In the genomic region with DNA sequence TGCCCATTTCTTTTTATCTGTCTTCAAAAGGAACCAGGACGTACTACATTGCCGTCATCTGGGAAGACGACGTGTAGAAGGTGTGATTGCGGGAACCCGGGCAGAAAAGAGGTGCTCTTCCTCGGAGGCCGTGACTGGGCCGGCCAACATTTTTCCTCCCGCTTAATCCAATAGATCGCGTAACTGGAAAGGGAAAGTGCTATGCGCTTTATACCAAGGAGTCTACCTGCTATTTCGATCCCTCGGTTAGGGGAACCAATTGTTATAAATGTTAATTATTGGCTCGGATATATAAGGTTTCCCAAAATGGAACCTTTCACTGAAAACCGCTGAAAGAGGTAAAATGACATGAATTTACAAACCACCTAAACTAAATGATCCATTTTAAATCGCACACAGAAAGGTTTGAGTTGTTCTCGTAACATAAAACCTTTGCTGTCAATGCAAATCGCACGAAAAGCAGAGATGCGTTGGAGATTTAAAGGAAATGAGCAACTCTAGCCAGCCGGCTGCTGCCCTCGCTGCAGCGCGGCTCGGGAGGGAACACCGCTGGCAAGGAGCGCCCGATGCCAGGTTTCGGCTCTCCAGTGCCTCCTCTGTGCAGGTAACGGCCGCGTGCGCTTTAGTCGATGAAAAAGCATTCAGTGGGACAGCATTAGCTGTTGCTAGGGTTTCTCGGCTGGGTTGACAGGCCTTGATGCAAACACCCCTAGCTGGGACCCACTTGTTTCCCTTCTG, we compare ENCODE assay signal across 1 cellular context.
TF ChIP-seq lines count a peak whose summit lies in the region.

No MANE protein-coding gene starts in this region.

TF ChIP-seq in WTC11, 78 proteins besides CTCF, POLR2A, EP300 and RAD21 (continued from another document):
- TF ChIP-seq ERG (CRISPR knock-in tag; IDR thresholded peaks at IDR 0.05) (no peak), CREB1 (CRISPR knock-in tag; IDR thresholded peaks at IDR 0.05) (no peak), MAX (CRISPR knock-in tag; IDR thresholded peaks at IDR 0.05) (no peak), ELF4 (CRISPR knock-in tag; IDR thresholded peaks at IDR 0.05; ENCODE audit: low read depth) (no peak), ZNF416 (CRISPR knock-in tag; IDR thresholded peaks at IDR 0.05) (no peak)
- TF ChIP-seq, protein P1, sequence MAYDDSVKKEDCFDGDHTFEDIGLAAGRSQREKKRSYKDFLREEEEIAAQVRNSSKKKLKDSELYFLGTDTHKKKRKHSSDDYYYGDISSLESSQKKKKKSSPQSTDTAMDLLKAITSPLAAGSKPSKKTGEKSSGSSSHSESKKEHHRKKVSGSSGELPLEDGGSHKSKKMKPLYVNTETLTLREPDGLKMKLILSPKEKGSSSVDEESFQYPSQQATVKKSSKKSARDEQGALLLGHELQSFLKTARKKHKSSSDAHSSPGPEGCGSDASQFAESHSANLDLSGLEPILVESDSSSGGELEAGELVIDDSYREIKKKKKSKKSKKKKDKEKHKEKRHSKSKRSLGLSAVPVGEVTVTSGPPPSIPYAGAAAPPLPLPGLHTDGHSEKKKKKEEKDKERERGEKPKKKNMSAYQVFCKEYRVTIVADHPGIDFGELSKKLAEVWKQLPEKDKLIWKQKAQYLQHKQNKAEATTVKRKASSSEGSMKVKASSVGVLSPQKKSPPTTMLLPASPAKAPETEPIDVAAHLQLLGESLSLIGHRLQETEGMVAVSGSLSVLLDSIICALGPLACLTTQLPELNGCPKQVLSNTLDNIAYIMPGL (CRISPR knock-in tag; IDR thresholded peaks at IDR 0.05): no peak
